ENCODE assay signal across 27 cellular contexts in genomic region chr5:10985091-10985490, GRCh38.
"Had no signal": no experiment of that assay in that cellular context is flagged by ENCODE, and none has a peak within 500 bp of the region (broad histone marks: within the 10 kb centered on the region; RNA-seq: fewer than 3 reads in every experiment).

No MANE protein-coding gene starts in this region.

- H3K9me3 Mint-ChIP-seq: naive thymus-derived CD8-positive, alpha-beta T cell; natural killer cell treated with Interleukin-12 subunit alpha and Interleukin-12 subunit beta and Interleukin-15 and Interleukin-18, amount 100 ng/mL, for 72 hours; nephron progenitor cell; neural crest cell; stimulated activated effector memory CD8-positive, alpha-beta T cell treated with anti-CD3 and anti-CD28 coated beads, Interleukin-12 subunit alpha, Interleukin-12 subunit beta, amount 100 ng/mL, for 72 hours; stimulated activated naive B cell treated with anti-CD40 and anti-IgM and Interleukin-4, amounts not matched to agents 10 μg/mL and 1 μg/mL and 100 μg/mL, for 72 hours; stimulated activated naive CD8-positive, alpha-beta T cell treated with anti-CD3 and anti-CD28 coated beads, Interleukin-15, Interleukin-2, amounts not matched to agents 100 ng/mL and 50 ng/mL, for 24 hours had no signal

- H3K27ac ChIP-seq: neutrophil, pancreas, prostate gland, right lobe of liver, sigmoid colon, stomach, thoracic aorta, tibial artery, transverse colon, upper lobe of right lung, uterus had no signal

- ATAC-seq: naive thymus-derived CD8-positive, alpha-beta T cell; natural killer cell treated with Interleukin-12 subunit alpha and Interleukin-12 subunit beta and Interleukin-15 and Interleukin-18, amount 100 ng/mL, for 72 hours; pancreas; right cardiac atrium; right lobe of liver; stimulated activated effector memory CD8-positive, alpha-beta T cell treated with anti-CD3 and anti-CD28 coated beads, Interleukin-12 subunit alpha, Interleukin-12 subunit beta, amount 100 ng/mL, for 72 hours; upper lobe of right lung had no signal

- H3K4me1 ChIP-seq: prostate gland, right lobe of liver, sigmoid colon, transverse colon, upper lobe of right lung, uterus had no signal

- H3K4me3 ChIP-seq: pancreas, prostate gland, right lobe of liver, sigmoid colon, stomach, thoracic aorta, tibial artery, transverse colon, upper lobe of right lung, uterus had no signal

- H3K36me3 Mint-ChIP-seq: naive thymus-derived CD8-positive, alpha-beta T cell; natural killer cell treated with Interleukin-12 subunit alpha and Interleukin-12 subunit beta and Interleukin-15 and Interleukin-18, amount 100 ng/mL, for 72 hours; stimulated activated effector memory CD8-positive, alpha-beta T cell treated with anti-CD3 and anti-CD28 coated beads, Interleukin-12 subunit alpha, Interleukin-12 subunit beta, amount 100 ng/mL, for 72 hours; stimulated activated naive B cell treated with anti-CD40 and anti-IgM and Interleukin-4, amounts not matched to agents 10 μg/mL and 1 μg/mL and 100 μg/mL, for 72 hours had no signal

- H3K9me3 ChIP-seq: neutrophil, pancreas, prostate gland, right lobe of liver, sigmoid colon, stomach, thoracic aorta, tibial artery, transverse colon, upper lobe of right lung, uterus had no signal

- H3K27ac Mint-ChIP-seq: natural killer cell treated with Interleukin-12 subunit alpha and Interleukin-12 subunit beta and Interleukin-15 and Interleukin-18, amount 100 ng/mL, for 72 hours; stimulated activated effector memory CD8-positive, alpha-beta T cell treated with anti-CD3 and anti-CD28 coated beads, Interleukin-12 subunit alpha, Interleukin-12 subunit beta, amount 100 ng/mL, for 72 hours; stimulated activated naive B cell treated with anti-CD40 and anti-IgM and Interleukin-4, amounts not matched to agents 10 μg/mL and 1 μg/mL and 100 μg/mL, for 72 hours; stimulated activated naive CD8-positive, alpha-beta T cell treated with anti-CD3 and anti-CD28 coated beads, Interleukin-15, Interleukin-2, amounts not matched to agents 100 ng/mL and 50 ng/mL, for 24 hours; type B pancreatic cell had no signal

- H3K4me3 Mint-ChIP-seq: naive thymus-derived CD8-positive, alpha-beta T cell; natural killer cell treated with Interleukin-12 subunit alpha and Interleukin-12 subunit beta and Interleukin-15 and Interleukin-18, amount 100 ng/mL, for 72 hours; nephron progenitor cell; neural crest cell; stimulated activated effector memory CD8-positive, alpha-beta T cell treated with anti-CD3 and anti-CD28 coated beads, Interleukin-12 subunit alpha, Interleukin-12 subunit beta, amount 100 ng/mL, for 72 hours; stimulated activated naive B cell treated with anti-CD40 and anti-IgM and Interleukin-4, amounts not matched to agents 10 μg/mL and 1 μg/mL and 100 μg/mL, for 72 hours; stimulated activated naive CD8-positive, alpha-beta T cell treated with anti-CD3 and anti-CD28 coated beads, Interleukin-15, Interleukin-2, amounts not matched to agents 100 ng/mL and 50 ng/mL, for 24 hours; type B pancreatic cell had no signal

- DNase-seq: naive thymus-derived CD8-positive, alpha-beta T cell; nephron progenitor cell; nucleus accumbens; pancreas; right cardiac atrium; right lobe of liver; sigmoid colon; small intestine; stimulated activated CD4-positive, alpha-beta T cell treated with anti-CD3 and anti-CD28 coated beads, Interleukin-15, amount 100 ng/mL, for 24 hours; stimulated activated CD4-positive, alpha-beta T cell treated with anti-CD3 and anti-CD28 coated beads, Interleukin-2, amount 100 ng/mL, for 24 hours; stimulated activated CD4-positive, alpha-beta T cell treated with anti-CD3 and anti-CD28 coated beads, Interleukin-2, amount 100 ng/mL, for 48 hours; stimulated activated CD4-positive, alpha-beta T cell treated with anti-CD3 and anti-CD28 coated beads, Interleukin-4, amount 100 ng/mL, for 24 hours; stimulated activated naive B cell treated with anti-CD40 and anti-IgM and Interleukin-4, amounts not matched to agents 10 μg/mL and 1 μg/mL and 100 μg/mL, for 72 hours; stimulated activated naive CD4-positive, alpha-beta T cell treated with Interleukin-2 at 50 U/mL for 16 hours; stomach; tibial artery; transverse colon; upper lobe of right lung; uterus had no signal

- H3K36me3 ChIP-seq: neutrophil, pancreas, prostate gland, right lobe of liver, sigmoid colon, stomach, thoracic aorta, tibial artery, transverse colon, upper lobe of right lung, uterus had no signal

- FAIRE-seq: pancreas, small intestine had no signal
